In the genomic region with DNA sequence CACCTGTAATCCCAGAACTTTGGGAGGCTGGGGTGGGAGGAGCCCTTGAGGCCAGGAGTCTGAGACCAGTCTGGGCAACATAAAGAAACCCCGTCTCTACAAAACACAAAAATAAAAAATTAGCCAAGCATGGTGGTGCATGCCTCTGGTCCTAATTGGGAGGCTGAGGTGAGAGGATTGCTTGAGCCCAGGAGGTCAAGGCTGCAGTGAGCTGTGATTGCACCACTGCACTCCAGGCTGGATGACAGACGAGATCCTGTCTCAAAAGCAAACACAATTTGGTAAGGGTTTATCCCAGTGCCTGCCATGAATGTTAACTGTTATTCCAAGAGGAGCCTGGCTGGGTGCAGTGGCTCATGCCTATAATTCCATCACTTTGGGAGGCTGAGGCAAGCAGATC, we compare ENCODE assay signal across 1 cellular context.
TF ChIP-seq lines count a peak whose summit lies in the region.

No MANE protein-coding gene starts in this region.

TF ChIP-seq in HepG2, 621 proteins besides CTCF, POLR2A, EP300 and RAD21 (continued from another document):
- 0 out of 2 replicates have a peak, but pooled peaks have one; percentile 28 for TF ChIP-seq CEBPB (IDR thresholded peaks at IDR 0.05; ENCODE audit: borderline replicate concordance, low read depth, low read length)
- TF ChIP-seq ZNF770 (CRISPR knock-in tag; IDR thresholded peaks at IDR 0.05) = peak; percentile 95
- no peak for TF ChIP-seq ZNF574 (CRISPR knock-in tag; IDR thresholded peaks at IDR 0.05)
